Comparison of ENCODE assay signal across 8 cellular contexts in the genomic region with DNA sequence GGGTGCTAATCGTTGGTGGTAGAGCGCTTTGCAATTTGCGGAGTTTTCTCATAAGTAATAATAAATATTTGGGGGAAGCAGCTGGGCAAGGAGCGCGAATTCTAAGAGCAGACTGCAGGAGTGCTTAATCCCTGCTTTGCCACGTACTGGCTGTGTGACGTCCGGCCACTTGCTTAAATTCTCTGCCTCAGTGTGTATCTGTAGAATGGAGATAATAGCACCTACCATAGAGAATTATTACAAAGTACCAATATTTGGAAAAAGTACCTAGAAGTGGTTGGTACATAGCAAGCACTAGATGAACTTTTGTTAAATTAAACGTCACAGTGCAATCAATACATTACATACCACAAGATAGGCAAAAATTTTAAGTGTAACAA. TPM values are rescaled to one million over a fixed set of nuclear protein-coding genes. Genes with fewer than 3 reads are reported as not detected.
DNase-seq lines count a peak whose midpoint lies in the region; ATAC-seq, FAIRE-seq and TF ChIP-seq lines count a peak whose summit lies in the region.

No MANE protein-coding gene starts in this region.

- DNase-seq in T-helper 1 cell, result no peak
- peak; percentile 29 for DNase-seq in RCC 7860 (ENCODE audit: low spot score)
- peak; percentile 51 for DNase-seq in fibroblast of mammary gland (ENCODE audit: low read depth)
- no peak for DNase-seq in ovary
- no peak for DNase-seq in CD1c-positive myeloid dendritic cell (ENCODE audit: extremely low spot score)
- no peak for DNase-seq in stimulated activated CD4-positive, alpha-beta T cell treated with anti-CD3 and anti-CD28 coated beads, Interleukin-4, amount 100 ng/mL, for 1 hour

- TF ChIP-seq POLR2A in ovary (IDR thresholded peaks at IDR 0.05), result peak; percentile 4

- no peak for TF ChIP-seq CTCF in fibroblast of mammary gland (conservative IDR thresholded peaks at IDR 0.05; ENCODE audit: control insufficient read depth, insufficient read depth, low read depth, low read length)
- TF ChIP-seq CTCF in ovary (IDR thresholded peaks at IDR 0.05), result peak in 1 of 3 donors; percentile 1

- no peaks in the 10 kb centered on the region for H3K9me3 ChIP-seq in ovary

- peaks cover 16% of the 10 kb centered on the region for H3K27me3 Mint-ChIP-seq in T-helper 1 cell treated with Interleukin-12 subunit alpha and Interleukin-12 subunit beta and Interleukin-4 antibody, amounts not matched to agents 30 μg/mL and 1 μg/mL, for 36 hours (ENCODE audit: low read depth)

- H3K4me1 Mint-ChIP-seq in T-helper 1 cell treated with Interleukin-12 subunit alpha and Interleukin-12 subunit beta and Interleukin-4 antibody, amounts not matched to agents 30 μg/mL and 1 μg/mL, for 36 hours (ENCODE audit: low read depth), result peaks cover 13% of the 10 kb centered on the region

- peak overlapping the region; percentile 91 for H3K4me3 ChIP-seq in fibroblast of mammary gland (ENCODE audit: control insufficient read depth, low read depth, low read length)
- H3K4me3 ChIP-seq in ovary, result peak overlapping the region; percentile 94

- FAIRE-seq in RCC 7860 (lab: Jason Lieb, UNC), result no peak

- peak overlapping the region; percentile 95 for H3K27ac Mint-ChIP-seq in T-helper 1 cell treated with Interleukin-12 subunit alpha and Interleukin-12 subunit beta and Interleukin-4 antibody, amounts not matched to agents 30 μg/mL and 1 μg/mL, for 36 hours

- WGBS in ovary, 3 donors, result 0 to 2% (median 1%) methylated on average over 9 of the region's 9 CpGs

- H3K4me3 Mint-ChIP-seq in T-helper 1 cell treated with Interleukin-12 subunit alpha and Interleukin-12 subunit beta and Interleukin-4 antibody, amounts not matched to agents 30 μg/mL and 1 μg/mL, for 36 hours, result no peak overlapping the region

- no peak for TF ChIP-seq EP300 in ovary (IDR thresholded peaks at IDR 0.05)

- H3K36me3 Mint-ChIP-seq in T-helper 1 cell treated with Interleukin-12 subunit alpha and Interleukin-12 subunit beta and Interleukin-4 antibody, amounts not matched to agents 30 μg/mL and 1 μg/mL, for 36 hours (ENCODE audit: low read depth), result peaks cover 9% of the 10 kb centered on the region

- intact Hi-C loops in ovary (cut with DNase I), result loop anchor here in 1 of 4 donors (10.0 kb wide), 1 partner anchor 458 kb away; the partner anchor contains the start of gene COMMD10

- peaks cover 7% of the 10 kb centered on the region for H3K4me1 ChIP-seq in ovary (ENCODE audit: insufficient read depth)

- no peaks in the 10 kb centered on the region for H3K9me3 Mint-ChIP-seq in T-helper 1 cell treated with Interleukin-12 subunit alpha and Interleukin-12 subunit beta and Interleukin-4 antibody, amounts not matched to agents 30 μg/mL and 1 μg/mL, for 36 hours

- peak overlapping the region in 1 of 2 donors; percentile 83 for H3K27ac ChIP-seq in ovary

- ATAC-seq in HG02870 (IDR thresholded peaks at IDR 0.05; ENCODE audit: unreplicated experiment), result peak; percentile 26

- no peaks in the 10 kb centered on the region for H3K36me3 ChIP-seq in ovary

- H3K27me3 ChIP-seq in ovary, result no peaks in the 10 kb centered on the region

RNA-seq across cellular contexts. Expression of gene TMED7, which starts 0.6 kb away (rescaled TPM):
- 10 to 100 TPM; 59.3 to 84.2 (median 69.9) TPM for total RNA-seq in ovary
- 10 to 100 TPM; 28.0 to 46.6 TPM for polyA plus RNA-seq in ovary

RNA-seq across cellular contexts. Expression of gene TICAM2, which starts 24.2 kb away (rescaled TPM):
- total RNA-seq in ovary, result 1 to 10 TPM; 1.0 to 6.4 (median 4.9) TPM
- 1 to 10 TPM; 2.2 to 3.1 TPM for polyA plus RNA-seq in ovary

Comparison
In these comparisons a context has a peak if more than half of its experiments do, and no peak if none do; other contexts are left out.
1. DNase-seq: peak in RCC 7860 (single experiment) and fibroblast of mammary gland (single experiment); none in T-helper 1 cell (0 of 5), ovary (0 of 5), CD1c-positive myeloid dendritic cell (single experiment) and stimulated activated CD4-positive, alpha-beta T cell treated with anti-CD3 and anti-CD28 coated beads, Interleukin-4, amount 100 ng/mL, for 1 hour (single experiment).